14 cellular contexts compared by ENCODE assay signal in the genomic region with DNA sequence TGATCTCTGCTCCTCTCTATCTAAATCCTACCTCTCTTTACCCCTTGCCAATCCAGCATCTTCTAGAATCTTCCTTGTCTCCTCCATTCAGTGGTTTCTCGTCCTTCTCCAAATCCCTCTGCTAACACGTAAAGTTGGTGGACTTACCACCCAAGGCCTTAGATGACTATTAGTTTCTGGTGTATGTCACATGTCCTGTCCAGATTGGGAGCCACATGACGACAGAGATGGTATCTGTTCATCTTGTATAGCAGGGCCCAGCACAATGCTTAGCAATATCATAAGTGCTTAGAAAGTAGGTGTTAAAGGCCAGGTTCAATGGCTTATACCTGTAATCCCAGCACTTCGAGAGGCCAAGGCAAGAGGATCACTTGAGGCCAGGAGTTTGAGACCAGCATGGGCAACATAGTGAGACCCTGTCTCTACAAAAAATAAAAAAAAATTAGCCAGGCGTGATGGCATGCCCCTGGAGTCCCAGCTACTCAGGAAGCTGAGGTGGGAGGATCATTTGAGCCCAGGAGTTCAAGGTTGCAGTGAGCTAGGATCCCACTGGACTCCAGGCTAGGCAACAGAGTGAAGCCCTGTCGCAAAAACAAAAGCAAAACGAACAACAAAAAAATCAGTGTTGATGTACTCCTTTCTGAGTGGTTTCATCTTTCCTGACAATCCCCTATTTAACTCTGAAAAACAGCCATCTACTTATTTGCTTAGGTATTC.
DNase-seq lines count a peak whose midpoint lies in the region; ATAC-seq and TF ChIP-seq lines count a peak whose summit lies in the region.
"Had no signal": no experiment of that assay in that cellular context is flagged by ENCODE, and none has a peak within 500 bp of the region (broad histone marks: within the 10 kb centered on the region; RNA-seq: fewer than 3 reads in every experiment).

No MANE protein-coding gene starts in this region.

- peak overlapping the region; percentile 0; the same call in 1 of the 2 replicates for H3K27ac Mint-ChIP-seq in WTC11
- H3K27ac Mint-ChIP-seq: CD14-positive monocyte; CD8-positive, alpha-beta T cell had no signal

- TF ChIP-seq POLR2A in erythroblast (IDR thresholded peaks at IDR 0.05; ENCODE audit: low read length): no peak

- peaks cover 3% of the 10 kb centered on the region for H3K79me1 ChIP-seq in neuronal stem cell (ENCODE audit: low read depth, low read length)

- H3K9ac ChIP-seq in SK-N-SH (no peak overlapping the region), neuronal stem cell (ENCODE audit: low read depth, low read length, poor library complexity) (no peak overlapping the region)

- peaks cover 4% of the 10 kb centered on the region for H3F3A ChIP-seq in SK-N-SH (replicated peaks; ENCODE audit: insufficient read depth)

- CTCF ChIA-PET in SK-N-SH (lab: Yijun Ruan, JAX): interaction anchor here (1.3 to 7.1 kb wide), 3 partner anchors 40 to 395 kb away, joined by 3 to 80 read pairs (median 7); no protein-coding TSS in a partner anchor
- CTCF ChIA-PET in WTC11 (lab: Charles Lee): interaction anchor here (0.8 to 12.1 kb wide), 3 partner anchors 14 to 41 kb away, joined by 3 to 242 read pairs (median 87); no protein-coding TSS in a partner anchor

- no peak overlapping the region for H3K4me3 Mint-ChIP-seq in WTC11
- H3K4me3 Mint-ChIP-seq: CD14-positive monocyte; CD8-positive, alpha-beta T cell had no signal

- H3K4me2 ChIP-seq in SK-N-SH (no peak overlapping the region), neuronal stem cell (ENCODE audit: insufficient read depth, low read length, poor library complexity, severe bottlenecking) (no peak overlapping the region)

- no peak overlapping the region for H2BK15ac ChIP-seq in neuronal stem cell (ENCODE audit: low read length)

- H3K4ac ChIP-seq in neuronal stem cell (ENCODE audit: low read length): no peak overlapping the region

- no peak overlapping the region for H3K23ac ChIP-seq in neuronal stem cell (ENCODE audit: low read depth, low read length, poor library complexity)

- WGBS in SK-N-SH (ENCODE audit: low lambda C conversion rate): 88% methylated on average over 7 of the region's 7 CpGs
- WGBS in psoas muscle, 3 donors: 95 to 97% (median 95%) methylated on average over 7 of the region's 7 CpGs
- WGBS in neuronal stem cell (ENCODE audit: extremely low coverage in 2 of 2, insufficient read length in 2 of 2, insufficient replicate concordance in 1 of 2), 2 donors: no CpG with 5 or more reads among the region's 7 CpGs

- no peak overlapping the region for H3K4me3 ChIP-seq in SK-N-SH (ENCODE audit: low read depth in 2 of 2, low read length in 1 of 2)
- no peak overlapping the region for H3K4me3 ChIP-seq in psoas muscle
- no peak overlapping the region for H3K4me3 ChIP-seq in neuronal stem cell (ENCODE audit: low read length in 2 of 2)

- ATAC-seq in SK-N-SH treated with all-trans-retinoic acid at 6 μM for 48 hours (no peak), WTC11 (no peak), psoas muscle (no peak), sciatic nerve (no peak)
- ATAC-seq: CD8-positive, alpha-beta T cell; HCT116 had no signal

- no peak overlapping the region for H2BK5ac ChIP-seq in neuronal stem cell (ENCODE audit: low read length)

- no peak overlapping the region for H3K14ac ChIP-seq in neuronal stem cell (ENCODE audit: low read length)

- H3K36me3 ChIP-seq in SK-N-SH (replicated peaks in 1 of 2; ENCODE audit: control insufficient read depth in 1 of 2, insufficient read depth in 2 of 2, low read length in 1 of 2) (no peaks in the 10 kb centered on the region), psoas muscle (ENCODE audit: insufficient read depth in 1 of 2, low read depth in 1 of 2) (no peaks in the 10 kb centered on the region), neuronal stem cell (replicated peaks in 1 of 2; ENCODE audit: control insufficient read depth in 2 of 2, insufficient read depth in 2 of 2, low read length in 2 of 2) (peaks cover 0 to 2% of the 10 kb centered on the region in 2 donors)

- H3K27ac ChIP-seq in SK-N-SH (ENCODE audit: low read depth in 2 of 2, low read length in 1 of 2) (no peak overlapping the region), psoas muscle (no peak overlapping the region), neuronal stem cell (replicated peaks; ENCODE audit: low read length) (no peak overlapping the region)
- H3K27ac ChIP-seq: 22Rv1, HL-60 had no signal

- no peak for TF ChIP-seq CTCF in SK-N-SH (IDR thresholded peaks at IDR 0.05)
- TF ChIP-seq CTCF in WTC11 (IDR thresholded peaks at IDR 0.05): no peak
- TF ChIP-seq CTCF in psoas muscle (IDR thresholded peaks at IDR 0.05): no peak

- H4K20me1 ChIP-seq in SK-N-SH (ENCODE audit: insufficient read depth): no peaks in the 10 kb centered on the region

- no peak overlapping the region for H2AFZ ChIP-seq in SK-N-SH (ENCODE audit: low read depth)
- H2AFZ ChIP-seq in neuronal stem cell (ENCODE audit: low read length): no peak overlapping the region

- H3K27me3 ChIP-seq in SK-N-SH (ENCODE audit: insufficient read depth) (no peaks in the 10 kb centered on the region), psoas muscle (ENCODE audit: insufficient read depth in 3 of 3, low read length in 2 of 3) (no peaks in the 10 kb centered on the region), neuronal stem cell (ENCODE audit: control insufficient read depth in 3 of 3, insufficient read depth in 3 of 3, low read depth in 1 of 3, low read length in 3 of 3) (no peaks in the 10 kb centered on the region)

- H3K18ac ChIP-seq in neuronal stem cell (ENCODE audit: low read length): no peak overlapping the region

- no peak overlapping the region for H4K91ac ChIP-seq in neuronal stem cell (ENCODE audit: low read depth, low read length, poor library complexity)

- no peaks in the 10 kb centered on the region; the same call in 1 of the 2 replicates for H3K27me3 Mint-ChIP-seq in WTC11 (ENCODE audit: low read depth)

- POLR2A ChIA-PET in SK-N-SH (lab: Yijun Ruan, JAX) (no interaction called here), WTC11 (lab: Charles Lee) (no interaction called here)

- no peaks in the 10 kb centered on the region for H3K79me2 ChIP-seq in SK-N-SH (ENCODE audit: insufficient read depth)

- H3K9me2 ChIP-seq in SK-N-SH: no peaks in the 10 kb centered on the region

- peaks cover 75% of the 10 kb centered on the region for H3K4me1 Mint-ChIP-seq in WTC11

- no peak for DNase-seq in SK-N-SH
- DNase-seq in WTC11 (ENCODE audit: low spot score): no peak
- DNase-seq in erythroblast (lab: John Stamatoyannopoulos, UW): peak; percentile 22 to 25
- no peak for DNase-seq in psoas muscle
- no peak for DNase-seq in sciatic nerve (ENCODE audit: low spot score)
- no peak for DNase-seq in neuronal stem cell (ENCODE audit: low spot score)
- DNase-seq: CD8-positive, alpha-beta T cell; COR-L47; GF-D8 had no signal

- H3K4me1 ChIP-seq in SK-N-SH (ENCODE audit: control insufficient read depth in 1 of 2, insufficient read depth in 2 of 2, low read depth in 1 of 2, low read length in 1 of 2) (peaks cover 31 to 48% of the 10 kb centered on the region in 2 experiments), psoas muscle (peaks cover 48% of the 10 kb centered on the region), neuronal stem cell (ENCODE audit: control insufficient read depth in 2 of 2, insufficient read depth in 1 of 2, low read depth in 1 of 2, low read length in 2 of 2) (peaks cover 25 to 42% of the 10 kb centered on the region in 2 donors)

- no peak overlapping the region for H2BK120ac ChIP-seq in neuronal stem cell (ENCODE audit: low read depth, low read length)

- TF ChIP-seq RAD21 in SK-N-SH (IDR thresholded peaks at IDR 0.05; ENCODE audit: low read length): no peak

- no peak overlapping the region for H4K8ac ChIP-seq in neuronal stem cell (ENCODE audit: low read depth, low read length)

- H3K9me3 Mint-ChIP-seq in WTC11: no peaks in the 10 kb centered on the region
- H3K9me3 Mint-ChIP-seq: CD14-positive monocyte; CD8-positive, alpha-beta T cell had no signal

- no peaks in the 10 kb centered on the region for H3K36me3 Mint-ChIP-seq in WTC11

- intact Hi-C loops in psoas muscle (cut with DNase I): no loop called here
- intact Hi-C loops in sciatic nerve (cut with DNase I): no loop called here

- no peak overlapping the region for H2BK12ac ChIP-seq in neuronal stem cell (ENCODE audit: low read length)

- no peak for TF ChIP-seq EP300 in SK-N-SH (IDR thresholded peaks at IDR 0.05; ENCODE audit: borderline replicate concordance in 1 of 2, low read depth in 1 of 2, low read length in 1 of 2)

- no peak overlapping the region for H2AK5ac ChIP-seq in neuronal stem cell (ENCODE audit: low read depth, low read length)

- no peaks in the 10 kb centered on the region for H3K9me3 ChIP-seq in SK-N-SH
- H3K9me3 ChIP-seq in psoas muscle: no peaks in the 10 kb centered on the region
- H3K9me3 ChIP-seq in neuronal stem cell (replicated peaks in 1 of 2; ENCODE audit: control insufficient read depth in 2 of 2, insufficient read depth in 1 of 2, low read depth in 1 of 2, low read length in 2 of 2): no peaks in the 10 kb centered on the region

TF ChIP-seq in SK-N-SH, 30 proteins besides CTCF, POLR2A, EP300 and RAD21:
- TF ChIP-seq RFX5 (IDR thresholded peaks at IDR 0.05; ENCODE audit: low read length): no peak
- TF ChIP-seq GATA2 (CRISPR knock-in tag; IDR thresholded peaks at IDR 0.05): peak; percentile 69; the same call in 1 of the 2 replicates

TF ChIP-seq in SK-N-SH treated with all-trans-retinoic acid at 6 μM for 48 hours, 23 proteins besides CTCF, POLR2A, EP300 and RAD21 (continues in another document):
- TF ChIP-seq ZNF565 (CRISPR knock-in tag; conservative IDR thresholded peaks at IDR 0.05; ENCODE audit: low read depth): no peak

TF ChIP-seq in WTC11, 78 proteins besides CTCF, POLR2A, EP300 and RAD21 (continues in another document):
- TF ChIP-seq, protein P1, sequence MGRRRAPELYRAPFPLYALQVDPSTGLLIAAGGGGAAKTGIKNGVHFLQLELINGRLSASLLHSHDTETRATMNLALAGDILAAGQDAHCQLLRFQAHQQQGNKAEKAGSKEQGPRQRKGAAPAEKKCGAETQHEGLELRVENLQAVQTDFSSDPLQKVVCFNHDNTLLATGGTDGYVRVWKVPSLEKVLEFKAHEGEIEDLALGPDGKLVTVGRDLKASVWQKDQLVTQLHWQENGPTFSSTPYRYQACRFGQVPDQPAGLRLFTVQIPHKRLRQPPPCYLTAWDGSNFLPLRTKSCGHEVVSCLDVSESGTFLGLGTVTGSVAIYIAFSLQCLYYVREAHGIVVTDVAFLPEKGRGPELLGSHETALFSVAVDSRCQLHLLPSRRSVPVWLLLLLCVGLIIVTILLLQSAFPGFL (CRISPR knock-in tag; IDR thresholded peaks at IDR 0.05; ENCODE audit: borderline replicate concordance): no peak
- TF ChIP-seq CREM (CRISPR knock-in tag; IDR thresholded peaks at IDR 0.05) (no peak), KAT7 (CRISPR knock-in tag; IDR thresholded peaks at IDR 0.05; ENCODE audit: borderline replicate concordance) (no peak), ZNF317 (CRISPR knock-in tag; IDR thresholded peaks at IDR 0.05; ENCODE audit: borderline replicate concordance, low read depth) (no peak), NR3C1 (CRISPR knock-in tag; conservative IDR thresholded peaks at IDR 0.05; ENCODE audit: low read depth) (no peak), SOX15 (CRISPR knock-in tag; IDR thresholded peaks at IDR 0.05) (no peak), TEAD1 (CRISPR knock-in tag; IDR thresholded peaks at IDR 0.05) (no peak)

Comparison
In these comparisons a context has a peak if more than half of its experiments do, and no peak if none do; other contexts are left out.
1. DNase-seq: peak in erythroblast (2 of 2); none in SK-N-SH (single experiment), WTC11 (single experiment), psoas muscle (0 of 2), sciatic nerve (single experiment) and neuronal stem cell (single experiment).